Comparison of ENCODE assay signal across 25 cellular contexts in genomic region chr12:2759733-2760132, GRCh38.
"Had no signal": no experiment of that assay in that cellular context is flagged by ENCODE, and none has a peak within 500 bp of the region (broad histone marks: within the 10 kb centered on the region; RNA-seq: fewer than 3 reads in every experiment).

No MANE protein-coding gene starts in this region.

- DNase-seq: activated CD4-positive, alpha-beta memory T cell treated with anti-CD3 and anti-CD28 coated beads for 36 hours; activated CD4-positive, alpha-beta T cell treated with anti-CD3 and anti-CD28 coated beads, Interleukin-2, amount 10 ng/mL, durations not matched to agents 7 days and 5 days; activated CD4-positive, CD25-positive, alpha-beta regulatory T cell; activated effector memory CD4-positive, alpha-beta T cell treated with anti-CD3 and anti-CD28 coated beads, Interleukin-2, amount 50 U/mL, for 16 hours; activated naive CD4-positive, alpha-beta T cell treated with Interleukin-2 at 50 U/mL for 16 hours; activated naive CD8-positive, alpha-beta T cell treated with anti-CD3 and anti-CD28 coated beads, Interleukin-2, amount 50 U/mL, for 24 hours; activated T-cell treated with anti-CD3 and anti-CD28 coated beads, Interleukin-2, amount 50 U/mL, for 24 hours; amniotic stem cell; body of pancreas; NCI-H1092; NCI-H1417; NCI-H1930; NCI-H2171; NCI-H2227 treated with DMSO at 0.1 percent for 48 hours; NCI-H446 treated with DMSO at 0.1 percent for 48 hours; NCI-H524 treated with DMSO at 0.1 percent for 48 hours; NCI-H82; OCI-M1; RPMI8226; T-cell; T-helper 2 cell; T1000 had no signal

- H3K27ac ChIP-seq: ascending aorta, body of pancreas, KMS-11, SK-N-MC had no signal

- H3K9me3 ChIP-seq: ascending aorta, body of pancreas had no signal

- H3K27me3 ChIP-seq: ascending aorta, body of pancreas had no signal

- H3K4me1 ChIP-seq: ascending aorta had no signal

- H3K4me2 ChIP-seq: KMS-11 had no signal

- H3K4me3 ChIP-seq: ascending aorta, body of pancreas, SK-N-MC had no signal

- H3K9ac ChIP-seq: KMS-11 had no signal
